Comparison of ENCODE assay signal across 31 cellular contexts in genomic region chr7:145347271-145347670, GRCh38.
DNase-seq lines count a peak whose midpoint lies in the region; ATAC-seq, FAIRE-seq and TF ChIP-seq lines count a peak whose summit lies in the region.
"Had no signal": no experiment of that assay in that cellular context is flagged by ENCODE, and none has a peak within 500 bp of the region (broad histone marks: within the 10 kb centered on the region; RNA-seq: fewer than 3 reads in every experiment).

No MANE protein-coding gene starts in this region.

- no peak for TF ChIP-seq CTCF in HepG2 (CRISPR knock-in tag; IDR thresholded peaks at IDR 0.05)
- no peak for TF ChIP-seq CTCF in right lobe of liver (IDR thresholded peaks at IDR 0.05)
- no peak for TF ChIP-seq CTCF in HEK293 (tag by site-specific recombination; IDR thresholded peaks at IDR 0.05)

- in situ Hi-C loops in HepG2 (cut with HindIII; ENCODE audit: extremely low pct_ligation_motif_present, low pct_unique_long_range_greater_than_20kb) = no loop called here

- TF ChIP-seq EP300 in HepG2 (IDR thresholded peaks at IDR 0.05; ENCODE audit: low read depth in 2 of 2, low read length in 2 of 2) (no peak), HepG2 (CRISPR knock-in tag; IDR thresholded peaks at IDR 0.05; ENCODE audit: borderline replicate concordance) (no peak)

- TF ChIP-seq POLR2A in HepG2 (IDR thresholded peaks at IDR 0.05; ENCODE audit: insufficient read depth in 1 of 2, low read depth in 2 of 2, low read length in 2 of 2) (no peak), right lobe of liver (IDR thresholded peaks at IDR 0.05) (no peak)

- CTCF ChIA-PET in HepG2 (lab: Yijun Ruan, JAX; ENCODE audit: low intra/inter-chr PET ratio, low total read pairs) = no interaction called here
- CTCF ChIA-PET in HEK293 (lab: Yijun Ruan, JAX) = no interaction called here

- no peaks in the 10 kb centered on the region for H3K4me1 ChIP-seq in HepG2 (ENCODE audit: insufficient read depth, low read length)
- H3K4me1 ChIP-seq in right lobe of liver = no peaks in the 10 kb centered on the region
- no peaks in the 10 kb centered on the region for H3K4me1 ChIP-seq in HEK293 (ENCODE audit: control insufficient read depth, insufficient read depth, low read length)
- H3K4me1 ChIP-seq: A549; BE2C; BLaER1; BLaER1 treated with 17β-estradiol and CSF1 and Interleukin-3, amounts not matched to agents 10 nM and 100 nM; Caco-2 had no signal

- no peaks in the 10 kb centered on the region for H4K20me1 ChIP-seq in HepG2 (ENCODE audit: insufficient read depth, low read length)
- H4K20me1 ChIP-seq: BLaER1; BLaER1 treated with 17β-estradiol and CSF1 and Interleukin-3, amounts not matched to agents 10 nM and 100 nM had no signal

- H3K4me3 ChIP-seq in HepG2 (replicated peaks in 1 of 3; ENCODE audit: insufficient read depth in 1 of 3, low read depth in 2 of 3, low read length in 3 of 3) (no peak overlapping the region), right lobe of liver (no peak overlapping the region), HEK293 (ENCODE audit: low read depth, low read length) (no peak overlapping the region)
- H3K4me3 ChIP-seq: A549; BLaER1; BLaER1 treated with 17β-estradiol and CSF1 and Interleukin-3, amounts not matched to agents 10 nM and 100 nM had no signal

- FAIRE-seq in HepG2 (lab: Jason Lieb, UNC) = no peak
- FAIRE-seq: A204.1, A549, D721Med had no signal

- no TSS peak for BruUV-seq in HepG2 (replicated peaks; lab: Mats Ljungman, UMichigan)

- H3K27me3 ChIP-seq in HepG2 (ENCODE audit: control insufficient read depth in 1 of 2, insufficient read depth in 2 of 2, low read length in 2 of 2) (no peaks in the 10 kb centered on the region), right lobe of liver (no peaks in the 10 kb centered on the region)
- H3K27me3 ChIP-seq: BE2C; BLaER1; BLaER1 treated with 17β-estradiol and CSF1 and Interleukin-3, amounts not matched to agents 10 nM and 100 nM had no signal

- no peak for DNase-seq in HepG2 (ENCODE audit: low spot score)
- DNase-seq in right lobe of liver = no peak
- DNase-seq: 8988T; ACHN; AML-193; BE2C; C1 segment of cervical spinal cord; Caco-2; Calu3; CD4-positive, alpha-beta memory T cell; CD4-positive, alpha-beta T cell; CD4-positive, CD25-positive, alpha-beta regulatory T cell; CD8-positive, alpha-beta memory T cell; CD8-positive, alpha-beta T cell; COR-L47; DMS 273 treated with DMSO at 0.1 percent for 48 hours; DMS153; DMS53; DMS79; DMS79 treated with DMSO at 0.1 percent for 48 hours; DND-41; EL had no signal

- peaks cover 70% of the 10 kb centered on the region for H3K9me3 ChIP-seq in HepG2 (ENCODE audit: low read length)
- H3K9me3 ChIP-seq in right lobe of liver = no peaks in the 10 kb centered on the region
- no peaks in the 10 kb centered on the region for H3K9me3 ChIP-seq in HEK293 (ENCODE audit: control insufficient read depth, insufficient read depth, low read depth, low read length)
- H3K9me3 ChIP-seq: A549, BE2C, BLaER1, Caco-2 had no signal

- no peaks in the 10 kb centered on the region for H3K36me3 ChIP-seq in HepG2 (replicated peaks in 1 of 2; ENCODE audit: control insufficient read depth in 1 of 2, insufficient read depth in 2 of 2, low read length in 2 of 2)
- H3K36me3 ChIP-seq in right lobe of liver = no peaks in the 10 kb centered on the region
- no peaks in the 10 kb centered on the region for H3K36me3 ChIP-seq in HEK293 (ENCODE audit: control insufficient read depth in 2 of 2, insufficient read depth in 1 of 2, low read length in 2 of 2)
- H3K36me3 ChIP-seq: BE2C; BLaER1; BLaER1 treated with 17β-estradiol and CSF1 and Interleukin-3, amounts not matched to agents 10 nM and 100 nM had no signal

- no peak overlapping the region for H3K4me2 ChIP-seq in HepG2 (ENCODE audit: low read depth, low read length)
- H3K4me2 ChIP-seq: A549; BLaER1; BLaER1 treated with 17β-estradiol and CSF1 and Interleukin-3, amounts not matched to agents 10 nM and 100 nM had no signal

- TF ChIP-seq RAD21 in HepG2 (CRISPR knock-in tag; IDR thresholded peaks at IDR 0.05) = no peak

- WGBS in HepG2 (ENCODE audit: low lambda C conversion rate) = 19% methylated on average over 5 of the region's 8 CpGs
- 49% methylated on average over 6 of the region's 8 CpGs for WGBS in right lobe of liver (ENCODE audit: insufficient coverage, low coverage, low lambda C conversion rate, missing lambda C conversion rate)

- H2AFZ ChIP-seq in HepG2 (ENCODE audit: low read length) = no peak overlapping the region

- ATAC-seq in HepG2 (no peak), right lobe of liver (no peak), HG02885 (IDR thresholded peaks at IDR 0.05; ENCODE audit: poor library complexity, unreplicated experiment) (no peak)
- ATAC-seq: A549; CD8-positive, alpha-beta T cell had no signal

- intact Hi-C loops in HepG2 (cut with micrococcal nuclease; ENCODE audit: unreplicated experiment) (no loop called here), right lobe of liver (cut with DNase I) (no loop called here)

- H3K27ac ChIP-seq in HepG2 (ENCODE audit: extremely low read length, insufficient read depth, low read length) = no peak overlapping the region
- H3K27ac ChIP-seq in right lobe of liver = no peak overlapping the region
- no peak overlapping the region for H3K27ac ChIP-seq in HEK293 (ENCODE audit: extremely low read depth, low read depth, low read length)
- H3K27ac ChIP-seq: 22Rv1; A549; BLaER1; BLaER1 treated with 17β-estradiol and CSF1 and Interleukin-3, amounts not matched to agents 10 nM and 100 nM; C4-2B had no signal

- POLR2A ChIA-PET in HepG2 (lab: Yijun Ruan, JAX) (no interaction called here), HEK293 (lab: Yijun Ruan, JAX) (no interaction called here)

- H3K79me2 ChIP-seq in HepG2 (ENCODE audit: insufficient read depth, low read length) = no peaks in the 10 kb centered on the region

- H3K9ac ChIP-seq in HepG2 (ENCODE audit: insufficient read depth, low read depth, low read length) = no peak overlapping the region
- H3K9ac ChIP-seq: BLaER1; BLaER1 treated with 17β-estradiol and CSF1 and Interleukin-3, amounts not matched to agents 10 nM and 100 nM had no signal

TF ChIP-seq in HepG2, 621 proteins besides CTCF, POLR2A, EP300 and RAD21 (continues in another document):
- TF ChIP-seq ATF7 (IDR thresholded peaks at IDR 0.05) = peak; percentile 87
- no peak for TF ChIP-seq ATF7 (CRISPR knock-in tag; IDR thresholded peaks at IDR 0.05)
- TF ChIP-seq HNRNPK (IDR thresholded peaks at IDR 0.05; ENCODE audit: low read depth, low read length, poor library complexity, severe bottlenecking) = no peak
- no peak for TF ChIP-seq ZBTB34 (CRISPR knock-in tag; IDR thresholded peaks at IDR 0.05)
- TF ChIP-seq LCORL (IDR thresholded peaks at IDR 0.05) = no peak
- TF ChIP-seq LCORL (CRISPR knock-in tag; IDR thresholded peaks at IDR 0.05) = no peak
- no peak for TF ChIP-seq SALL2 (CRISPR knock-in tag; IDR thresholded peaks at IDR 0.05)
- no peak for TF ChIP-seq FOSL2 (CRISPR knock-in tag; IDR thresholded peaks at IDR 0.05)
- TF ChIP-seq CREB1 (IDR thresholded peaks at IDR 0.05) = peak; percentile 75
- no peak for TF ChIP-seq CREB1 (CRISPR knock-in tag; IDR thresholded peaks at IDR 0.05)
- no peak for TF ChIP-seq PLRG1 (conservative IDR thresholded peaks at IDR 0.05)
- TF ChIP-seq REPIN1 (CRISPR knock-in tag; IDR thresholded peaks at IDR 0.05; ENCODE audit: borderline replicate concordance, low read depth) = no peak

TF ChIP-seq in HEK293, 187 proteins besides CTCF, POLR2A, EP300 and RAD21:
- TF ChIP-seq ATF2 (tag by site-specific recombination; IDR thresholded peaks at IDR 0.05; ENCODE audit: low read depth) (0 out of 2 replicates have a peak, but pooled peaks have one; percentile 9), ZNF670 (tag by site-specific recombination; IDR thresholded peaks at IDR 0.05; ENCODE audit: low read depth) (no peak)

Comparison
In these comparisons a context has a peak if more than half of its experiments do, and no peak if none do; other contexts are left out.
1. Of the 63 proteins assayed by ChIP-seq in both HepG2 and HEK293: peak only in HepG2: none; only in HEK293: ATF2; in both: none; in neither: 62.